In genomic region chr6:105894556-105894955, GRCh38 we compare ENCODE assay signal across 15 cellular contexts.
DNase-seq lines count a peak whose midpoint lies in the region; ATAC-seq, FAIRE-seq and TF ChIP-seq lines count a peak whose summit lies in the region.
"Had no signal": no experiment of that assay in that cellular context is flagged by ENCODE, and none has a peak within 500 bp of the region (broad histone marks: within the 10 kb centered on the region; RNA-seq: fewer than 3 reads in every experiment).

No MANE protein-coding gene starts in this region.

- no peak overlapping the region for H2AFZ ChIP-seq in K562 (ENCODE audit: low read depth, low read length)

- H3K36me3 ChIP-seq in K562 (ENCODE audit: control insufficient read depth, insufficient read depth, low read length) (no peaks in the 10 kb centered on the region), gastroesophageal sphincter (no peaks in the 10 kb centered on the region)
- H3K36me3 ChIP-seq: BE2C, HAP-1 had no signal

- TF ChIP-seq CTCF in K562 (IDR thresholded peaks at IDR 0.05 in 2 of 3, conservative IDR thresholded peaks at IDR 0.05 in 1 of 3; ENCODE audit: insufficient read depth in 2 of 3, low read depth in 1 of 3, low read length in 3 of 3) = no peak
- no peak for TF ChIP-seq CTCF in gastroesophageal sphincter (IDR thresholded peaks at IDR 0.05)
- no peak for TF ChIP-seq CTCF in CD14-positive monocyte (IDR thresholded peaks at IDR 0.05)

- H3K27ac ChIP-seq in K562 (ENCODE audit: extremely low read depth, low read depth, low read length) (no peak overlapping the region), gastroesophageal sphincter (no peak overlapping the region)

- H3K4me1 ChIP-seq in K562 (replicated peaks in 1 of 2; ENCODE audit: control insufficient read depth in 2 of 2, insufficient read depth in 2 of 2, low read length in 2 of 2) (peaks cover 4 to 15% of the 10 kb centered on the region in 2 experiments), gastroesophageal sphincter (no peaks in the 10 kb centered on the region)
- H3K4me1 ChIP-seq: BE2C, HAP-1 had no signal

- H3K4me3 Mint-ChIP-seq in CD14-positive monocyte = no peak overlapping the region
- H3K4me3 Mint-ChIP-seq in activated T-helper 17 cell treated with anti-CD3 and anti-CD28 coated beads, Interleukin-2, amount 50 U/mL, for 72 hours = no peak overlapping the region
- H3K4me3 Mint-ChIP-seq in stimulated activated naive CD8-positive, alpha-beta T cell treated with anti-CD3 and anti-CD28 coated beads, Interleukin-15, amount 100 ng/mL, for 72 hours = no peak overlapping the region

- no peaks in the 10 kb centered on the region for H3K27me3 ChIP-seq in K562 (ENCODE audit: control insufficient read depth in 2 of 2, insufficient read depth in 2 of 2, low read length in 2 of 2)
- H3K27me3 ChIP-seq in gastroesophageal sphincter = no peaks in the 10 kb centered on the region
- H3K27me3 ChIP-seq: BE2C had no signal

- H3K4me1 Mint-ChIP-seq in CD14-positive monocyte = peaks cover 25% of the 10 kb centered on the region
- peaks cover 5% of the 10 kb centered on the region for H3K4me1 Mint-ChIP-seq in activated T-helper 17 cell treated with anti-CD3 and anti-CD28 coated beads, Interleukin-2, amount 50 U/mL, for 72 hours
- peaks cover 18% of the 10 kb centered on the region for H3K4me1 Mint-ChIP-seq in stimulated activated naive CD8-positive, alpha-beta T cell treated with anti-CD3 and anti-CD28 coated beads, Interleukin-15, amount 100 ng/mL, for 72 hours

- H3K36me3 Mint-ChIP-seq in CD14-positive monocyte = peaks cover 0 to 3% of the 10 kb centered on the region in 2 donors
- no peaks in the 10 kb centered on the region for H3K36me3 Mint-ChIP-seq in activated T-helper 17 cell treated with anti-CD3 and anti-CD28 coated beads, Interleukin-2, amount 50 U/mL, for 72 hours (ENCODE audit: low read depth)

- H3K9ac ChIP-seq in K562 (ENCODE audit: insufficient read depth in 1 of 2, low read depth in 2 of 2, low read length in 2 of 2) = no peak overlapping the region

- no TSS peak for BruUV-seq in K562 (replicated peaks; lab: Mats Ljungman, UMichigan)

- no peak overlapping the region for H3K4me2 ChIP-seq in K562 (ENCODE audit: insufficient read depth, low read length)

- intact Hi-C loops in K562 (cut with micrococcal nuclease) (no loop called here), CD14-positive monocyte (cut with micrococcal nuclease) (loop anchor here in 1 of 2 donors (10.0 kb wide), 1 partner anchor 100 kb away; no protein-coding TSS in a partner anchor)

- no peak for TF ChIP-seq RAD21 in K562 (CRISPR knock-in tag; conservative IDR thresholded peaks at IDR 0.05 in 1 of 2, IDR thresholded peaks at IDR 0.05 in 1 of 2)

- no peaks in the 10 kb centered on the region for H4K20me1 ChIP-seq in K562 (replicated peaks; ENCODE audit: control insufficient read depth, insufficient read depth, low read length)

- TF ChIP-seq POLR2A in GM12892 (IDR thresholded peaks at IDR 0.05; ENCODE audit: low read depth, low read length) = no peak
- TF ChIP-seq POLR2A in K562 (conservative IDR thresholded peaks at IDR 0.05) = no peak
- TF ChIP-seq POLR2A in gastroesophageal sphincter (IDR thresholded peaks at IDR 0.05) = no peak

- peak overlapping the region in 2 of 7 donors; percentile 9 to 11 for H3K27ac Mint-ChIP-seq in CD14-positive monocyte
- no peak overlapping the region for H3K27ac Mint-ChIP-seq in activated T-helper 17 cell treated with anti-CD3 and anti-CD28 coated beads, Interleukin-2, amount 50 U/mL, for 72 hours
- H3K27ac Mint-ChIP-seq in stimulated activated naive CD8-positive, alpha-beta T cell treated with anti-CD3 and anti-CD28 coated beads, Interleukin-15, amount 100 ng/mL, for 72 hours = no peak overlapping the region

- in situ Hi-C loops in K562 (cut with MboI) = no loop called here

- peaks cover 0 to 5% (median 0%) of the 10 kb centered on the region in 3 donors for H3K27me3 Mint-ChIP-seq in CD14-positive monocyte (ENCODE audit: low read depth in 3 of 3)
- peaks cover 3% of the 10 kb centered on the region for H3K27me3 Mint-ChIP-seq in activated T-helper 17 cell treated with anti-CD3 and anti-CD28 coated beads, Interleukin-2, amount 50 U/mL, for 72 hours
- H3K27me3 Mint-ChIP-seq in stimulated activated naive CD8-positive, alpha-beta T cell treated with anti-CD3 and anti-CD28 coated beads, Interleukin-15, amount 100 ng/mL, for 72 hours = peaks cover 35% of the 10 kb centered on the region

- H3K9me3 ChIP-seq in K562 (replicated peaks; ENCODE audit: control insufficient read depth, insufficient read depth, low read depth, low read length) (no peaks in the 10 kb centered on the region), gastroesophageal sphincter (peaks cover 0 to 8% (median 0%) of the 10 kb centered on the region in 3 donors)
- H3K9me3 ChIP-seq: BE2C, HAP-1 had no signal

- ATAC-seq in K562 (no peak), gastroesophageal sphincter (peak; percentile 25)
- no peak for ATAC-seq in activated T-helper 17 cell treated with anti-CD3 and anti-CD28 coated beads, Interleukin-2, amount 50 U/mL, for 72 hours (replicated peaks)
- no peak for ATAC-seq in stimulated activated naive CD8-positive, alpha-beta T cell treated with anti-CD3 and anti-CD28 coated beads, Interleukin-15, amount 100 ng/mL, for 72 hours

- DNase-seq in GM12892 (ENCODE audit: insufficient read length) = no peak
- DNase-seq in LHCN-M2 (ENCODE audit: low read depth) = peak; percentile 70
- DNase-seq in K562 (ENCODE audit: extremely low read depth in 1 of 4, low spot score in 3 of 4) = no peak
- DNase-seq in CD14-positive monocyte (ENCODE audit: low spot score) = no peak
- no peak for DNase-seq in stimulated activated naive CD8-positive, alpha-beta T cell treated with anti-CD3 and anti-CD28 coated beads, Interleukin-15, amount 100 ng/mL, for 72 hours
- no peak for DNase-seq in cortex of kidney (lab: John Stamatoyannopoulos, UW)
- DNase-seq: BE2C, NCI-H1092 treated with DMSO at 0.1 percent for 48 hours, NCI-H1694 treated with DMSO at 0.1 percent for 48 hours, NCI-H446, SHP77 treated with DMSO at 0.1 percent for 48 hours had no signal

- WGBS in K562 (ENCODE audit: insufficient coverage, low coverage, missing lambda C conversion rate) = 0% methylated on average over 1 of the region's 1 CpG
- 88 to 89% methylated on average over 1 of the region's 1 CpG for WGBS in gastroesophageal sphincter (ENCODE audit: low coverage in 1 of 2), 2 donors

- peaks cover 0 to 3% (median 0%) of the 10 kb centered on the region in 7 donors for H3K9me3 Mint-ChIP-seq in CD14-positive monocyte
- H3K9me3 Mint-ChIP-seq in activated T-helper 17 cell treated with anti-CD3 and anti-CD28 coated beads, Interleukin-2, amount 50 U/mL, for 72 hours = no peaks in the 10 kb centered on the region
- no peaks in the 10 kb centered on the region for H3K9me3 Mint-ChIP-seq in stimulated activated naive CD8-positive, alpha-beta T cell treated with anti-CD3 and anti-CD28 coated beads, Interleukin-15, amount 100 ng/mL, for 72 hours

- TF ChIP-seq EP300 in K562 (IDR thresholded peaks at IDR 0.05; ENCODE audit: low read length) (no peak), gastroesophageal sphincter (IDR thresholded peaks at IDR 0.05) (no peak)

- no peaks in the 10 kb centered on the region for H3K79me2 ChIP-seq in K562 (ENCODE audit: control insufficient read depth, insufficient read depth, low read length)

- POLR2A ChIA-PET in K562 (lab: Yijun Ruan, JAX) = interaction anchor here (0.7 to 0.9 kb wide), 2 partner anchors 10 to 12 kb away, joined by 3 to 4 read pairs; no protein-coding TSS in a partner anchor

- CTCF ChIA-PET in K562 (lab: Yijun Ruan, JAX; ENCODE audit: low intra/inter-chr PET ratio) = no interaction called here

- H3K9me1 ChIP-seq in K562 (ENCODE audit: control insufficient read depth, insufficient read depth, low read length) = no peaks in the 10 kb centered on the region

- H3K4me3 ChIP-seq in K562 (no peak overlapping the region), gastroesophageal sphincter (no peak overlapping the region)
- H3K4me3 ChIP-seq: HAP-1 had no signal

- peak; percentile 67 for FAIRE-seq in GM12892 (lab: Jason Lieb, UNC)
- FAIRE-seq in K562 (lab: Jason Lieb, UNC) = peak; percentile 23
- FAIRE-seq: RCC 7860 had no signal

TF ChIP-seq in K562, 482 proteins besides CTCF, POLR2A, EP300 and RAD21:
- TF ChIP-seq PTRF (tag; IDR thresholded peaks at IDR 0.05) (no peak), CEBPB (tag; IDR thresholded peaks at IDR 0.05) (0 out of 2 replicates have a peak, but pooled peaks have one; percentile 6), SIRT6 (IDR thresholded peaks at IDR 0.05; ENCODE audit: low read depth, low read length) (no peak), BRD9 (IDR thresholded peaks at IDR 0.05; ENCODE audit: low read depth, partially characterized antibody) (no peak), ARID2 (IDR thresholded peaks at IDR 0.05) (no peak)
